ENCODE assay signal across 1 cellular context in the genomic region with DNA sequence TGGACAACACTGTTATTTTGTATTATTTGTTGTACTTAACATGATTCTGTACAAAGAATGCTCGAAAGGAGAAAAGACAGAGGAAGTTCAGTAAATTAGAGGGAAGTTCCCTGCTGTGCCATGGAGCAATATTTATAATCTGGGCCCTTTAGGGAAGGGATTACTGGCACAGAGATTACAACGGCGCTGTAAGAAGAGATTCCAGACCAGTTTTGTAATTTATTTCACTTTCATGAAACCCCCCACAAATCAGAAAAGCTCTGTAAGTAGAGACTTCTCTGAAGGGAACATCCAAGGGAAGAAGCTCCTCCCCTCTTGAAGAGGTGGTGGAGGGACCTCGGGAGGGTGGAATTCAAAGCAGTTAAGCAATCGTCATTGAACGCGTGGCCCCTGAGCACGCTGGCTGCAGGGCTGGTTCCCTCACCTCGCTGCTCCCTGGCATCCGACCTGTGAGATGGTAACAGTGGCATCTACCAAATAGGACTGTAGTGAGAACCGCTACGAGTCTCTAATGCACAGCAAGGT.
TF ChIP-seq lines count a peak whose summit lies in the region.

No MANE protein-coding gene starts in this region.

TF ChIP-seq in IMR-90, 13 proteins besides CTCF, POLR2A, EP300 and RAD21 (continued from another document):
- TF ChIP-seq, protein P1, sequence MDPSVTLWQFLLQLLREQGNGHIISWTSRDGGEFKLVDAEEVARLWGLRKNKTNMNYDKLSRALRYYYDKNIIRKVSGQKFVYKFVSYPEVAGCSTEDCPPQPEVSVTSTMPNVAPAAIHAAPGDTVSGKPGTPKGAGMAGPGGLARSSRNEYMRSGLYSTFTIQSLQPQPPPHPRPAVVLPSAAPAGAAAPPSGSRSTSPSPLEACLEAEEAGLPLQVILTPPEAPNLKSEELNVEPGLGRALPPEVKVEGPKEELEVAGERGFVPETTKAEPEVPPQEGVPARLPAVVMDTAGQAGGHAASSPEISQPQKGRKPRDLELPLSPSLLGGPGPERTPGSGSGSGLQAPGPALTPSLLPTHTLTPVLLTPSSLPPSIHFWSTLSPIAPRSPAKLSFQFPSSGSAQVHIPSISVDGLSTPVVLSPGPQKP (IDR thresholded peaks at IDR 0.05; ENCODE audit: borderline replicate concordance, low read depth, low read length): no peak
- TF ChIP-seq CEBPB (IDR thresholded peaks at IDR 0.05; ENCODE audit: low read depth, low read length) (no peak), RFX5 (IDR thresholded peaks at IDR 0.05; ENCODE audit: low read depth, low read length) (no peak)
